8 cellular contexts compared by ENCODE assay signal in genomic region chr1:198234511-198235251, GRCh38.
DNase-seq lines count a peak whose midpoint lies in the region; ATAC-seq, FAIRE-seq and TF ChIP-seq lines count a peak whose summit lies in the region.

No MANE protein-coding gene starts in this region.

- H3K27ac ChIP-seq in testis, result no peak overlapping the region

- peak; percentile 68 for FAIRE-seq in H54 (lab: Jason Lieb, UNC)

- H3K36me3 Mint-ChIP-seq in activated naive CD8-positive, alpha-beta T cell treated with anti-CD3 and anti-CD28 coated beads, Interleukin-2, amount 50 U/mL, for 24 hours (ENCODE audit: low read depth), result peaks cover 14% of the 10 kb centered on the region

- peaks cover 42% of the 10 kb centered on the region for H3K4me1 Mint-ChIP-seq in activated naive CD8-positive, alpha-beta T cell treated with anti-CD3 and anti-CD28 coated beads, Interleukin-2, amount 50 U/mL, for 24 hours

- intact Hi-C loops in testis (cut with DNase I; ENCODE audit: low total_unique reads), result no loop called here

- no peak for TF ChIP-seq POLR2A in H54 (IDR thresholded peaks at IDR 0.05; ENCODE audit: low read depth, low read length)
- TF ChIP-seq POLR2A in testis (IDR thresholded peaks at IDR 0.05), result no peak

- H3K36me3 ChIP-seq in testis (ENCODE audit: low read depth, missing control alignments), result no peaks in the 10 kb centered on the region

- peak overlapping the region; percentile 59 for H3K4me3 Mint-ChIP-seq in activated naive CD8-positive, alpha-beta T cell treated with anti-CD3 and anti-CD28 coated beads, Interleukin-2, amount 50 U/mL, for 24 hours

- TF ChIP-seq CTCF in AG10803 (conservative IDR thresholded peaks at IDR 0.05; ENCODE audit: low read length) (no peak), testis (IDR thresholded peaks at IDR 0.05) (no peak), GM13976 (IDR thresholded peaks at IDR 0.05; ENCODE audit: borderline replicate concordance, control extremely low read depth, extremely low read depth, insufficient read depth, missing control alignments) (no peak)

- H3K9me3 Mint-ChIP-seq in activated naive CD8-positive, alpha-beta T cell treated with anti-CD3 and anti-CD28 coated beads, Interleukin-2, amount 50 U/mL, for 24 hours, result no peaks in the 10 kb centered on the region

- 31 to 35% methylated on average over 5 of the region's 5 CpGs for WGBS in testis, 2 donors

- DNase-seq in AG10803 (ENCODE audit: low read depth), result no peak
- no peak for DNase-seq in H54 (ENCODE audit: insufficient read length, low spot score)
- no peak for DNase-seq in activated naive CD8-positive, alpha-beta T cell treated with anti-CD3 and anti-CD28 coated beads, Interleukin-2, amount 50 U/mL, for 24 hours
- DNase-seq in iris pigment epithelial cell (ENCODE audit: low read depth), result peak; percentile 68
- DNase-seq in GF-D8 (lab: John Stamatoyannopoulos, UW), result no peak
- DNase-seq in NCI-H748 treated with DMSO at 0.1 percent for 48 hours (lab: John Stamatoyannopoulos, UW), result no peak
- no peak for DNase-seq in testis
- no peak for DNase-seq in GM13976 (ENCODE audit: low spot score)

- no peaks in the 10 kb centered on the region for H3K27me3 ChIP-seq in testis

- no peaks in the 10 kb centered on the region for H3K27me3 Mint-ChIP-seq in activated naive CD8-positive, alpha-beta T cell treated with anti-CD3 and anti-CD28 coated beads, Interleukin-2, amount 50 U/mL, for 24 hours

- H3K4me1 ChIP-seq in testis, result no peaks in the 10 kb centered on the region

- no peaks in the 10 kb centered on the region for H3K9me3 ChIP-seq in testis

- peak overlapping the region; percentile 3; the same call in 1 of the 2 replicates for H3K4me3 ChIP-seq in AG10803 (ENCODE audit: low read length)
- no peak overlapping the region for H3K4me3 ChIP-seq in testis

- in situ Hi-C loops in GM13976 (cut with MboI; ENCODE audit: low sequenced_read_pairs, unreplicated experiment), result no loop called here

- peak; percentile 90 for ATAC-seq in activated naive CD8-positive, alpha-beta T cell treated with anti-CD3 and anti-CD28 coated beads, Interleukin-2, amount 50 U/mL, for 24 hours

- peak overlapping the region; percentile 77 for H3K27ac Mint-ChIP-seq in activated naive CD8-positive, alpha-beta T cell treated with anti-CD3 and anti-CD28 coated beads, Interleukin-2, amount 50 U/mL, for 24 hours
